In genomic region chr15:93072440-93073394, GRCh38 we compare ENCODE assay signal across 1 cellular context.
TF ChIP-seq lines count a peak whose summit lies in the region.

No MANE protein-coding gene starts in this region.

TF ChIP-seq in H1, 55 proteins besides CTCF, POLR2A, EP300 and RAD21:
- peak in 1 of 2 experiments; percentile 8; a peak in 1 of 4 replicates for TF ChIP-seq SIN3A (conservative IDR thresholded peaks at IDR 0.05 in 1 of 2, IDR thresholded peaks at IDR 0.05 in 1 of 2; ENCODE audit: low read depth in 1 of 2, low read length in 2 of 2)
- peak; percentile 65 for TF ChIP-seq KDM4A (IDR thresholded peaks at IDR 0.05; ENCODE audit: low read depth, low read length, severe bottlenecking)
- TF ChIP-seq CHD1 (IDR thresholded peaks at IDR 0.05; ENCODE audit: low read depth, low read length): no peak
- TF ChIP-seq CBX8 (IDR thresholded peaks at IDR 0.05; ENCODE audit: borderline replicate concordance, low read depth, low read length): no peak
- TF ChIP-seq USF2 (IDR thresholded peaks at IDR 0.05; ENCODE audit: low read length): no peak
- TF ChIP-seq CREB1 (IDR thresholded peaks at IDR 0.05): peak; percentile 65
- no peak for TF ChIP-seq ASH2L (IDR thresholded peaks at IDR 0.05; ENCODE audit: low read length)
- TF ChIP-seq HDAC2 (IDR thresholded peaks at IDR 0.05; ENCODE audit: borderline replicate concordance in 1 of 2, low read depth in 2 of 2, low read length in 2 of 2): peak; percentile 31 to 90; a peak in 2 of 4 replicates
- no peak for TF ChIP-seq POU5F1 (IDR thresholded peaks at IDR 0.05; ENCODE audit: low read depth, low read length)
- no peak for TF ChIP-seq CHD2 (IDR thresholded peaks at IDR 0.05; ENCODE audit: low read length)
- no peak for TF ChIP-seq ATF3 (IDR thresholded peaks at IDR 0.05; ENCODE audit: insufficient read depth, low read depth, low read length)
- peak; percentile 31; the same call in 1 of the 2 replicates for TF ChIP-seq MAX (IDR thresholded peaks at IDR 0.05)
- 0 out of 2 replicates have a peak, but pooled peaks have one; percentile 7 for TF ChIP-seq TEAD4 (IDR thresholded peaks at IDR 0.05; ENCODE audit: low read depth, low read length)
- TF ChIP-seq PHF8 (conservative IDR thresholded peaks at IDR 0.05; ENCODE audit: low read depth, low read length): peak; percentile 62
- no peak for TF ChIP-seq SP4 (IDR thresholded peaks at IDR 0.05; ENCODE audit: low read length)
- no peak for TF ChIP-seq E2F6 (IDR thresholded peaks at IDR 0.05)
- TF ChIP-seq CBX5 (IDR thresholded peaks at IDR 0.05; ENCODE audit: low read depth, low read length): no peak
- TF ChIP-seq POLR2AphosphoS5 (IDR thresholded peaks at IDR 0.05; ENCODE audit: low read depth, low read length): peak; percentile 20; the same call in 1 of the 2 replicates
- TF ChIP-seq ZNF274 (IDR thresholded peaks at IDR 0.05; ENCODE audit: borderline replicate concordance, extremely low read depth, low read length): no peak
- no peak for TF ChIP-seq KDM5A (IDR thresholded peaks at IDR 0.05; ENCODE audit: low read length)
- TF ChIP-seq RBBP5 (IDR thresholded peaks at IDR 0.05; ENCODE audit: borderline replicate concordance, low read depth, low read length): no peak; the same call in 1 of the 2 replicates
- TF ChIP-seq SUZ12 (IDR thresholded peaks at IDR 0.05; ENCODE audit: low read length): no peak
- TF ChIP-seq SAP30 (IDR thresholded peaks at IDR 0.05; ENCODE audit: insufficient read depth, insufficient replicate concordance, low read length): no peak
- TF ChIP-seq RNF2 (IDR thresholded peaks at IDR 0.05; ENCODE audit: borderline replicate concordance, low read depth, low read length, missing control alignments, poor library complexity, severe bottlenecking): no peak
- no peak; the same call in 1 of the 2 replicates for TF ChIP-seq EGR1 (IDR thresholded peaks at IDR 0.05; ENCODE audit: borderline replicate concordance, low read depth, low read length)
- TF ChIP-seq TAF7 (optimal IDR thresholded peaks at IDR 0.05; ENCODE audit: borderline replicate concordance, low read depth, low read length): no peak
- TF ChIP-seq CHD7 (IDR thresholded peaks at IDR 0.05; ENCODE audit: insufficient replicate concordance, low read length): no peak
- TF ChIP-seq ATF2 (IDR thresholded peaks at IDR 0.05; ENCODE audit: low read length): no peak
- peak; percentile 69; the same call in 1 of the 2 replicates for TF ChIP-seq TAF1 (IDR thresholded peaks at IDR 0.05; ENCODE audit: low read depth, low read length)
- no peak for TF ChIP-seq BRCA1 (IDR thresholded peaks at IDR 0.05; ENCODE audit: low read depth, low read length)
- no peak for TF ChIP-seq MAFK (IDR thresholded peaks at IDR 0.05; ENCODE audit: low read depth, low read length)
- no peak for TF ChIP-seq JUND (IDR thresholded peaks at IDR 0.05; ENCODE audit: low read length)
- no peak for TF ChIP-seq JUN (IDR thresholded peaks at IDR 0.05; ENCODE audit: low read depth, low read length)
- TF ChIP-seq CTBP2 (IDR thresholded peaks at IDR 0.05; ENCODE audit: borderline replicate concordance, insufficient read depth, insufficient read length, low read length): no peak
- TF ChIP-seq BACH1 (IDR thresholded peaks at IDR 0.05; ENCODE audit: low read length): peak; percentile 54; the same call in 1 of the 2 replicates
- TF ChIP-seq SIRT6 (IDR thresholded peaks at IDR 0.05; ENCODE audit: low read length): no peak
- no peak for TF ChIP-seq SP1 (IDR thresholded peaks at IDR 0.05; ENCODE audit: low read depth, low read length)
- TF ChIP-seq SIX5 (IDR thresholded peaks at IDR 0.05; ENCODE audit: low read depth, low read length): no peak
- no peak for TF ChIP-seq CEBPB (IDR thresholded peaks at IDR 0.05; ENCODE audit: low read depth, low read length)
- no peak for TF ChIP-seq TCF12 (IDR thresholded peaks at IDR 0.05; ENCODE audit: low read depth, low read length)
- TF ChIP-seq YY1 (IDR thresholded peaks at IDR 0.05; ENCODE audit: low read depth, low read length): no peak
- TF ChIP-seq RFX5 (IDR thresholded peaks at IDR 0.05; ENCODE audit: borderline replicate concordance, low read depth, low read length): no peak
- TF ChIP-seq NRF1 (IDR thresholded peaks at IDR 0.05; ENCODE audit: low read depth, low read length): no peak
- TF ChIP-seq KDM1A (IDR thresholded peaks at IDR 0.05; ENCODE audit: borderline replicate concordance, low read length): no peak
- no peak for TF ChIP-seq EZH2 (IDR thresholded peaks at IDR 0.05; ENCODE audit: low read depth, low read length, severe bottlenecking)
- TF ChIP-seq RXRA (IDR thresholded peaks at IDR 0.05; ENCODE audit: insufficient read depth, low read depth, low read length): no peak
- TF ChIP-seq SP2 (IDR thresholded peaks at IDR 0.05; ENCODE audit: low read length): no peak
- TF ChIP-seq TBP (IDR thresholded peaks at IDR 0.05; ENCODE audit: low read depth, low read length): peak; percentile 8; the same call in 1 of the 2 replicates
- no peak for TF ChIP-seq BCL11A (IDR thresholded peaks at IDR 0.05; ENCODE audit: low read depth in 2 of 2, low read length in 2 of 2)
- no peak for TF ChIP-seq GTF2F1 (IDR thresholded peaks at IDR 0.05; ENCODE audit: borderline replicate concordance, low read depth, low read length)
- TF ChIP-seq GABPA (IDR thresholded peaks at IDR 0.05; ENCODE audit: borderline replicate concordance, insufficient read depth, low read length): no peak
- TF ChIP-seq HDAC6 (IDR thresholded peaks at IDR 0.05; ENCODE audit: low read depth, low read length): no peak
- no peak for TF ChIP-seq NANOG (IDR thresholded peaks at IDR 0.05; ENCODE audit: insufficient read depth, low read depth, low read length, poor library complexity, severe bottlenecking)
- TF ChIP-seq SRF (IDR thresholded peaks at IDR 0.05; ENCODE audit: low read depth, low read length): no peak
- TF ChIP-seq FOSL1 (IDR thresholded peaks at IDR 0.05; ENCODE audit: insufficient read depth, low read depth, low read length): no peak
TF ChIP-seq in H1: peak in this region for 11.
